18 cellular contexts compared by ENCODE assay signal in genomic region chr2:128326296-128326790, GRCh38. TPM values are rescaled to one million over a fixed set of nuclear protein-coding genes. Genes with fewer than 3 reads are reported as not detected.
A peak's percentile ranks its signal among the peaks of the same experiment; 100 is the strongest.
DNase-seq lines count a peak whose midpoint lies in the region; ATAC-seq, FAIRE-seq and TF ChIP-seq lines count a peak whose summit lies in the region.
"Had no signal": no experiment of that assay in that cellular context is flagged by ENCODE, and none has a peak within 500 bp of the region (broad histone marks: within the 10 kb centered on the region; RNA-seq: fewer than 3 reads in every experiment).

No MANE protein-coding gene starts in this region.

- H3K9me3 Mint-ChIP-seq in brain (peaks cover 2 to 9% (median 5%) of the 10 kb centered on the region in 5 experiments), chondrocyte (ENCODE audit: low read depth) (peaks cover 3% of the 10 kb centered on the region)

- no peaks in the 10 kb centered on the region for H3K79me2 ChIP-seq in DND-41 (ENCODE audit: insufficient read depth, low read length)

- H3K27ac Mint-ChIP-seq in brain (peak overlapping the region in 3 of 5 experiments; percentile 26 to 35 (median 30)), chondrocyte (ENCODE audit: unreplicated experiment) (no peak overlapping the region)
- H3K27ac Mint-ChIP-seq: HFFc6 had no signal

- H3K9ac ChIP-seq in DND-41 (ENCODE audit: low read depth, low read length), result no peak overlapping the region
- no peak overlapping the region for H3K9ac ChIP-seq in muscle layer of colon (ENCODE audit: low read length)

- H3K27me3 ChIP-seq in DND-41 (ENCODE audit: insufficient read depth, low read length, poor library complexity) (no peaks in the 10 kb centered on the region), muscle layer of colon (ENCODE audit: control insufficient read depth in 1 of 2, insufficient read depth in 2 of 2, low read length in 2 of 2) (no peaks in the 10 kb centered on the region)

- DNase-seq in DND-41 (peak; percentile 3), SIG-M5 treated with dmso at 0.1 percent for 504 hours (lab: John Stamatoyannopoulos, UW; ENCODE audit: unreplicated experiment) (no peak), OCI-M2 (lab: John Stamatoyannopoulos, UW; ENCODE audit: unreplicated experiment) (no peak), chondrocyte (ENCODE audit: low spot score) (no peak), HTR-8/SVneo (ENCODE audit: insufficient read length, low spot score) (no peak)
- peak; percentile 12 for DNase-seq in stimulated activated CD8-positive, alpha-beta memory T cell treated with anti-CD3 and anti-CD28 coated beads, Interleukin-4, amount 100 ng/mL, for 48 hours
- DNase-seq: C1 segment of cervical spinal cord, DMS79, HFFc6, IMR-90, NCI-H1436, NCI-H1930, NCI-H226, NCI-H524, NCI-H82, OCI-M1 had no signal

- no peaks in the 10 kb centered on the region for H4K20me1 ChIP-seq in DND-41 (ENCODE audit: insufficient read depth, low read length)

- H3K4me1 Mint-ChIP-seq in brain (peaks cover 19% of the 10 kb centered on the region), chondrocyte (ENCODE audit: low read depth) (peaks cover 12% of the 10 kb centered on the region)

- H3K36me3 Mint-ChIP-seq in brain (peaks cover 1% of the 10 kb centered on the region), chondrocyte (ENCODE audit: low read depth) (no peaks in the 10 kb centered on the region)

- H3K9me3 ChIP-seq in DND-41 (ENCODE audit: insufficient read depth, low read length, severe bottlenecking), result no peaks in the 10 kb centered on the region
- no peaks in the 10 kb centered on the region for H3K9me3 ChIP-seq in muscle layer of colon (ENCODE audit: low read length)

- peaks cover 1% of the 10 kb centered on the region for H3K27me3 Mint-ChIP-seq in brain
- H3K27me3 Mint-ChIP-seq in chondrocyte (ENCODE audit: low read depth), result no peaks in the 10 kb centered on the region

- no peak overlapping the region for H3K27ac ChIP-seq in DND-41 (ENCODE audit: low read length)
- peak overlapping the region; percentile 61 for H3K27ac ChIP-seq in muscle layer of colon (ENCODE audit: low read depth, low read length)

- no peak for FAIRE-seq in HTR-8/SVneo (lab: Jason Lieb, UNC)

- TF ChIP-seq CTCF in DND-41 (IDR thresholded peaks at IDR 0.05; ENCODE audit: borderline replicate concordance, extremely low read depth, low read length, poor library complexity, severe bottlenecking) (no peak), brain (conservative IDR thresholded peaks at IDR 0.05) (no peak), chondrocyte (IDR thresholded peaks at IDR 0.05) (no peak)

- H3K4me2 ChIP-seq in DND-41 (ENCODE audit: insufficient read depth, low read length), result no peak overlapping the region

- ATAC-seq in DND-41 (ENCODE audit: insufficient read depth, low read depth), result no peak

- H3K4me3 ChIP-seq in DND-41 (ENCODE audit: low read depth in 1 of 2, low read length in 2 of 2), result no peak overlapping the region
- H3K4me3 ChIP-seq in muscle layer of colon (ENCODE audit: low read depth in 1 of 2, low read length in 2 of 2), result no peak overlapping the region

- no peak overlapping the region for H2AFZ ChIP-seq in DND-41 (ENCODE audit: low read depth, low read length)

- H3K36me3 ChIP-seq in DND-41 (ENCODE audit: insufficient read depth, low read length) (no peaks in the 10 kb centered on the region), muscle layer of colon (ENCODE audit: insufficient read depth, low read length) (no peaks in the 10 kb centered on the region)

- H3K4me3 Mint-ChIP-seq in brain (no peak overlapping the region), chondrocyte (ENCODE audit: unreplicated experiment) (no peak overlapping the region)
- H3K4me3 Mint-ChIP-seq: HFFc6 had no signal

- peaks cover 27% of the 10 kb centered on the region for H3K4me1 ChIP-seq in DND-41 (ENCODE audit: insufficient read depth, low read length)
- peaks cover 21% of the 10 kb centered on the region for H3K4me1 ChIP-seq in muscle layer of colon (ENCODE audit: insufficient read depth, low read length)

RNA-seq across cellular contexts. Expression of gene HS6ST1, which starts 7.7 kb away (rescaled TPM):
- polyA plus RNA-seq in brain (ENCODE audit: insufficient read depth, low read depth, low replicate concordance), result 64.3 TPM
- total RNA-seq in chondrocyte, result 30.0 to 39.2 TPM (median 33.1 TPM) in 3 replicates

Comparison
In these comparisons a context has a peak if more than half of its experiments do, and no peak if none do; other contexts are left out.
1. DNase-seq: peak in DND-41 (single experiment) and stimulated activated CD8-positive, alpha-beta memory T cell treated with anti-CD3 and anti-CD28 coated beads, Interleukin-4, amount 100 ng/mL, for 48 hours (single experiment); none in SIG-M5 treated with dmso at 0.1 percent for 504 hours (single experiment), OCI-M2 (single experiment), chondrocyte (single experiment) and HTR-8/SVneo (single experiment).